Comparison of ENCODE assay signal across 17 cellular contexts in the genomic region with DNA sequence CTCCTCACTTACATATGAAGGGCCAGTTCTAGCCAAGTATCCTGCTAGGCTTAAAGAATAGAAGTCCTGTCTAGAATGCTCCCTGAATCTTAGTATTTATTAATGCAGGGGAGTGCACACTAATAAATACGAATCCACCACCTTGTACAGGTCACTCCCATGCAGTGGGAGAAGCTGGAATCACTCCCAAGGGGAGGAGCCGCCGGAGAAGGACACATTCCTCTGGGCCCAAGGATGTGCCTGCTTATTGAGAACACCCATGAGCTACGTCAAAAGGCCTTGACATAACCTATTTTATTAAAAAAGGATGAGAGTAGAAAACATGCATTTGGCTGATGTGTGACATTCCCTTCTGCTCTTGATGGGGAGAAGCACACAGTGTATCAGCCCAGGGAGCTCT.
DNase-seq lines count a peak whose midpoint lies in the region; ATAC-seq and TF ChIP-seq lines count a peak whose summit lies in the region.
"Had no signal": no experiment of that assay in that cellular context is flagged by ENCODE, and none has a peak within 500 bp of the region (broad histone marks: within the 10 kb centered on the region; RNA-seq: fewer than 3 reads in every experiment).

No MANE protein-coding gene starts in this region.

- TF ChIP-seq POLR2A in adrenal gland (IDR thresholded peaks at IDR 0.05) (no peak), testis (IDR thresholded peaks at IDR 0.05) (no peak)

- H3K27ac ChIP-seq in adrenal gland (peak overlapping the region in 1 of 5 donors; percentile 45), testis (no peak overlapping the region), psoas muscle (no peak overlapping the region)
- H3K27ac ChIP-seq: BLaER1, C4-2B had no signal

- H3K36me3 Mint-ChIP-seq in activated CD8-positive, alpha-beta memory T cell treated with anti-CD3 and anti-CD28 coated beads, Interleukin-2, amount 10 ng/mL, durations not matched to agents 7 days and 5 days: peaks cover 10% of the 10 kb centered on the region
- H3K36me3 Mint-ChIP-seq in nephron (ENCODE audit: low read depth): peaks cover 16% of the 10 kb centered on the region
- H3K36me3 Mint-ChIP-seq: CD4-positive, CD25-positive, alpha-beta regulatory T cell had no signal

- intact Hi-C loops in adrenal gland (cut with DNase I): no loop called here
- intact Hi-C loops in testis (cut with DNase I; ENCODE audit: low total_unique reads): no loop called here
- intact Hi-C loops in psoas muscle (cut with DNase I): loop anchor here in 1 of 2 donors (5.0 kb wide), 1 partner anchor 80 kb away; no protein-coding TSS in a partner anchor

- no peaks in the 10 kb centered on the region for H3K27me3 ChIP-seq in adrenal gland
- H3K27me3 ChIP-seq in testis: no peaks in the 10 kb centered on the region
- H3K27me3 ChIP-seq in psoas muscle (ENCODE audit: insufficient read depth in 3 of 3, low read length in 2 of 3): no peaks in the 10 kb centered on the region
- H3K27me3 ChIP-seq: BLaER1 had no signal

- DNase-seq in activated CD8-positive, alpha-beta memory T cell treated with anti-CD3 and anti-CD28 coated beads, Interleukin-2, amount 10 ng/mL, durations not matched to agents 7 days and 5 days: no peak
- DNase-seq in activated CD8-positive, alpha-beta memory T cell treated with anti-CD3 and anti-CD28 coated beads, Interleukin-2, amount 50 U/mL, for 4 hours: no peak
- peak; percentile 53 to 83 (median 76) for DNase-seq in adrenal gland
- DNase-seq in testis: peak; percentile 64
- DNase-seq in psoas muscle: no peak
- DNase-seq: Caco-2; CD4-positive, CD25-positive, alpha-beta regulatory T cell; CD8-positive, alpha-beta T cell; DMS153; DND-41; H9 had no signal

- H3K4me3 Mint-ChIP-seq in activated CD8-positive, alpha-beta memory T cell treated with anti-CD3 and anti-CD28 coated beads, Interleukin-2, amount 10 ng/mL, durations not matched to agents 7 days and 5 days: no peak overlapping the region
- no peak overlapping the region for H3K4me3 Mint-ChIP-seq in nephron
- H3K4me3 Mint-ChIP-seq: B cell; CD4-positive, CD25-positive, alpha-beta regulatory T cell; CD8-positive, alpha-beta T cell; GM23338; H9 had no signal

- H3K27ac Mint-ChIP-seq in activated CD8-positive, alpha-beta memory T cell treated with anti-CD3 and anti-CD28 coated beads, Interleukin-2, amount 10 ng/mL, durations not matched to agents 7 days and 5 days: peak overlapping the region; percentile 10
- H3K27ac Mint-ChIP-seq in nephron: peak overlapping the region; percentile 33 to 62 (median 33)
- H3K27ac Mint-ChIP-seq: B cell; CD8-positive, alpha-beta T cell; GM23338 had no signal

- H3K4me1 Mint-ChIP-seq in activated CD8-positive, alpha-beta memory T cell treated with anti-CD3 and anti-CD28 coated beads, Interleukin-2, amount 10 ng/mL, durations not matched to agents 7 days and 5 days: peaks cover 31% of the 10 kb centered on the region
- H3K4me1 Mint-ChIP-seq in nephron: peaks cover 19% of the 10 kb centered on the region
- H3K4me1 Mint-ChIP-seq: B cell had no signal

- peaks cover 7 to 9% of the 10 kb centered on the region in 2 donors for H3K4me1 ChIP-seq in adrenal gland (replicated peaks in 1 of 2)
- peaks cover 13% of the 10 kb centered on the region for H3K4me1 ChIP-seq in testis
- no peaks in the 10 kb centered on the region for H3K4me1 ChIP-seq in psoas muscle
- H3K4me1 ChIP-seq: BLaER1 had no signal

- H3K27me3 Mint-ChIP-seq in activated CD8-positive, alpha-beta memory T cell treated with anti-CD3 and anti-CD28 coated beads, Interleukin-2, amount 10 ng/mL, durations not matched to agents 7 days and 5 days: no peaks in the 10 kb centered on the region
- no peaks in the 10 kb centered on the region for H3K27me3 Mint-ChIP-seq in nephron (ENCODE audit: low read depth)
- H3K27me3 Mint-ChIP-seq: B cell; CD4-positive, CD25-positive, alpha-beta regulatory T cell had no signal

- no peak for TF ChIP-seq CTCF in adrenal gland (IDR thresholded peaks at IDR 0.05)
- no peak for TF ChIP-seq CTCF in nephron (IDR thresholded peaks at IDR 0.05; ENCODE audit: unreplicated experiment in 3 of 3)
- no peak for TF ChIP-seq CTCF in testis (IDR thresholded peaks at IDR 0.05)
- no peak for TF ChIP-seq CTCF in psoas muscle (IDR thresholded peaks at IDR 0.05)

- H3K9me3 ChIP-seq in adrenal gland (replicated peaks in 1 of 3) (no peaks in the 10 kb centered on the region), testis (no peaks in the 10 kb centered on the region), psoas muscle (no peaks in the 10 kb centered on the region)
- H3K9me3 ChIP-seq: BLaER1, Caco-2 had no signal

- CTCF ChIA-PET in activated CD8-positive, alpha-beta memory T cell treated with anti-CD3 and anti-CD28 coated beads, Interleukin-2, amount 10 ng/mL, durations not matched to agents 7 days and 5 days (lab: Charles Lee): interaction anchor here (1.1 to 1.5 kb wide), 3 partner anchors 44 to 240 kb away, joined by 4 to 5 read pairs (median 4); no protein-coding TSS in a partner anchor

- H3K9me3 Mint-ChIP-seq in activated CD8-positive, alpha-beta memory T cell treated with anti-CD3 and anti-CD28 coated beads, Interleukin-2, amount 10 ng/mL, durations not matched to agents 7 days and 5 days (ENCODE audit: low read depth): no peaks in the 10 kb centered on the region
- no peaks in the 10 kb centered on the region for H3K9me3 Mint-ChIP-seq in nephron
- H3K9me3 Mint-ChIP-seq: CD4-positive, CD25-positive, alpha-beta regulatory T cell; CD8-positive, alpha-beta T cell; GM23338; H9 had no signal

- 41 to 53% (median 43%) methylated on average over 4 of the region's 4 CpGs for WGBS in adrenal gland, 4 donors
- WGBS in testis, 2 donors: 33 to 50% methylated on average over 4 of the region's 4 CpGs
- WGBS in psoas muscle, 3 donors: 81 to 91% (median 86%) methylated on average over 4 of the region's 4 CpGs

- H3K36me3 ChIP-seq in adrenal gland (replicated peaks in 1 of 2): peaks cover 0 to 4% of the 10 kb centered on the region in 2 donors
- H3K36me3 ChIP-seq in testis (ENCODE audit: low read depth, missing control alignments): no peaks in the 10 kb centered on the region
- H3K36me3 ChIP-seq in psoas muscle (ENCODE audit: insufficient read depth in 1 of 2, low read depth in 1 of 2): peaks cover 0 to 7% of the 10 kb centered on the region in 2 donors

- H3K4me3 ChIP-seq in adrenal gland (no peak overlapping the region), testis (no peak overlapping the region), psoas muscle (no peak overlapping the region)
- H3K4me3 ChIP-seq: BLaER1, GM23338 had no signal

- no peak for ATAC-seq in activated CD8-positive, alpha-beta memory T cell treated with anti-CD3 and anti-CD28 coated beads, Interleukin-2, amount 10 ng/mL, durations not matched to agents 7 days and 5 days
- ATAC-seq in psoas muscle: no peak
- ATAC-seq: CD8-positive, alpha-beta T cell; GM23338; HCT116 had no signal

Comparison
In these comparisons a context has a peak if more than half of its experiments do, and no peak if none do; other contexts are left out.
1. DNase-seq: peak in adrenal gland (7 of 7) and testis (single experiment); none in activated CD8-positive, alpha-beta memory T cell treated with anti-CD3 and anti-CD28 coated beads, Interleukin-2, amount 10 ng/mL, durations not matched to agents 7 days and 5 days (single experiment), activated CD8-positive, alpha-beta memory T cell treated with anti-CD3 and anti-CD28 coated beads, Interleukin-2, amount 50 U/mL, for 4 hours (single experiment) and psoas muscle (0 of 2).